Comparison of ENCODE assay signal across 13 cellular contexts in genomic region chr7:30933124-30933893, GRCh38. TPM values are rescaled to one million over a fixed set of nuclear protein-coding genes. Genes with fewer than 3 reads are reported as not detected.
DNase-seq lines count a peak whose midpoint lies in the region; TF ChIP-seq lines count a peak whose summit lies in the region.
"Had no signal": no experiment of that assay in that cellular context is flagged by ENCODE, and none has a peak within 500 bp of the region (broad histone marks: within the 10 kb centered on the region; RNA-seq: fewer than 3 reads in every experiment).

No MANE protein-coding gene starts in this region.

- POLR2A ChIA-PET in activated CD4-positive, alpha-beta memory T cell treated with anti-CD3 and anti-CD28 coated beads for 36 hours (lab: Charles Lee), result no interaction called here

- intact Hi-C loops in activated CD4-positive, alpha-beta memory T cell treated with anti-CD3 and anti-CD28 coated beads for 36 hours (cut with micrococcal nuclease), result no loop called here

- no peaks in the 10 kb centered on the region for H3K9me3 Mint-ChIP-seq in nephron
- no peaks in the 10 kb centered on the region for H3K9me3 Mint-ChIP-seq in activated CD4-positive, alpha-beta memory T cell treated with anti-CD3 and anti-CD28 coated beads for 36 hours

- H3K9me3 ChIP-seq in WERI-Rb-1 (ENCODE audit: severe bottlenecking), result no peaks in the 10 kb centered on the region
- H3K9me3 ChIP-seq: left lung, thoracic aorta had no signal

- peaks cover 36% of the 10 kb centered on the region for H3K4me1 Mint-ChIP-seq in nephron
- H3K4me1 Mint-ChIP-seq in activated CD4-positive, alpha-beta memory T cell treated with anti-CD3 and anti-CD28 coated beads for 36 hours (ENCODE audit: low read depth), result no peaks in the 10 kb centered on the region

- TF ChIP-seq CTCF in GM20000 (IDR thresholded peaks at IDR 0.05; ENCODE audit: extremely low read depth, missing control alignments) (no peak), WERI-Rb-1 (IDR thresholded peaks at IDR 0.05; ENCODE audit: low read depth, low read length) (no peak), nephron (IDR thresholded peaks at IDR 0.05; ENCODE audit: unreplicated experiment in 3 of 3) (no peak)

- CTCF ChIA-PET in activated CD4-positive, alpha-beta memory T cell treated with anti-CD3 and anti-CD28 coated beads for 36 hours (lab: Charles Lee), result no interaction called here

- DNase-seq in activated CD4-positive, CD25-positive, alpha-beta regulatory T cell treated with anti-CD3 and anti-CD28 coated beads, Interleukin-2, amount 50 U/mL, for 72 hours, result peak; percentile 25
- DNase-seq in activated CD4-positive, CD25-positive, alpha-beta regulatory T cell (lab: John Stamatoyannopoulos, UW), result no peak
- DNase-seq in GM20000 (ENCODE audit: low spot score), result peak; percentile 2
- DNase-seq in WERI-Rb-1, result peak; percentile 93
- DNase-seq in COR-L47 (lab: John Stamatoyannopoulos, UW), result no peak
- no peak for DNase-seq in activated CD4-positive, alpha-beta memory T cell treated with anti-CD3 and anti-CD28 coated beads for 36 hours
- DNase-seq in amniotic stem cell (lab: John Stamatoyannopoulos, UW), result no peak
- DNase-seq: erythroblast, HCEC 1CT, NCI-H2081 had no signal

- H3K4me3 Mint-ChIP-seq in nephron, result no peak overlapping the region
- H3K4me3 Mint-ChIP-seq in activated CD4-positive, alpha-beta memory T cell treated with anti-CD3 and anti-CD28 coated beads for 36 hours, result no peak overlapping the region

- no peaks in the 10 kb centered on the region for H3K36me3 Mint-ChIP-seq in nephron (ENCODE audit: low read depth)
- H3K36me3 Mint-ChIP-seq in activated CD4-positive, alpha-beta memory T cell treated with anti-CD3 and anti-CD28 coated beads for 36 hours, result no peaks in the 10 kb centered on the region

- peak overlapping the region in 2 of 3 experiments; percentile 60 to 82 for H3K27ac Mint-ChIP-seq in nephron
- no peak overlapping the region for H3K27ac Mint-ChIP-seq in activated CD4-positive, alpha-beta memory T cell treated with anti-CD3 and anti-CD28 coated beads for 36 hours

- no peaks in the 10 kb centered on the region for H3K36me3 ChIP-seq in WERI-Rb-1
- H3K36me3 ChIP-seq: left lung, thoracic aorta had no signal

- H3K4me3 ChIP-seq in WERI-Rb-1 (ENCODE audit: low read depth, low read length), result no peak overlapping the region
- H3K4me3 ChIP-seq: left lung, thoracic aorta had no signal

- H3K27me3 Mint-ChIP-seq in nephron (ENCODE audit: low read depth), result peaks cover 14% of the 10 kb centered on the region
- H3K27me3 Mint-ChIP-seq in activated CD4-positive, alpha-beta memory T cell treated with anti-CD3 and anti-CD28 coated beads for 36 hours, result peaks cover 6% of the 10 kb centered on the region

- H3K27me3 ChIP-seq in WERI-Rb-1 (ENCODE audit: insufficient read depth, low read depth, severe bottlenecking), result no peaks in the 10 kb centered on the region

- H3K27ac ChIP-seq in WERI-Rb-1, result peak overlapping the region; percentile 75
- H3K27ac ChIP-seq: left lung, thoracic aorta had no signal

RNA-seq across cellular contexts. Expression of gene AQP1, which starts 21.7 kb away (rescaled TPM):
- total RNA-seq in activated CD4-positive, alpha-beta memory T cell treated with anti-CD3 and anti-CD28 coated beads for 36 hours, result under 1 TPM; 0.36 to 0.62 TPM

RNA-seq across cellular contexts. Expression of gene GHRHR, which starts 30.4 kb away (rescaled TPM):
- not detected for total RNA-seq in activated CD4-positive, alpha-beta memory T cell treated with anti-CD3 and anti-CD28 coated beads for 36 hours
- total RNA-seq: left lung, thoracic aorta had no signal

Comparison
In these comparisons a context has a peak if more than half of its experiments do, and no peak if none do; other contexts are left out.
1. DNase-seq: peak in activated CD4-positive, CD25-positive, alpha-beta regulatory T cell treated with anti-CD3 and anti-CD28 coated beads, Interleukin-2, amount 50 U/mL, for 72 hours (single experiment), GM20000 (single experiment) and WERI-Rb-1 (single experiment); none in activated CD4-positive, CD25-positive, alpha-beta regulatory T cell (0 of 4), COR-L47 (single experiment), activated CD4-positive, alpha-beta memory T cell treated with anti-CD3 and anti-CD28 coated beads for 36 hours (single experiment) and amniotic stem cell (single experiment).